ENCODE assay signal across 13 cellular contexts in the genomic region with DNA sequence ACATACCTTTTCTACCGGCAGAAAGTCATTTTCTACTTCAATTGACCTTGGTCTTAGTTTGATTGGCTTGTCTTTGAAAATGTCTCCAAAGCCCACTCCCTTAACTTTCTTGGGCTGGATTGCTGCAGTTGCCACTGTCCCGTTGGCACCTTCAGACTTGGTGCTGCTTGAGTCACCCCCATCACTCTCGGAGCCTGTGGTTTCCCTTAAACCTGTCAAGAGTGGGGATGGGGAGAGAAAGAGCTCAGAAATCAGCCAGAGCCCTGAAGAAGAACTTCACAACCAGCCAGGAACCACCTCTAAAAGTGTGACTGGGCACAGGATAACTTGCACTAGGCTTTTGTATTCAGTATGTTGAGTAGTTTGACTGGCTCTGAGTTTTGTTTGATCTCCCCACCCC.
DNase-seq lines count a peak whose midpoint lies in the region; ATAC-seq, FAIRE-seq and TF ChIP-seq lines count a peak whose summit lies in the region.
"Had no signal": no experiment of that assay in that cellular context is flagged by ENCODE, and none has a peak within 500 bp of the region (broad histone marks: within the 10 kb centered on the region; RNA-seq: fewer than 3 reads in every experiment).

No MANE protein-coding gene starts in this region.

- POLR2A ChIA-PET in A549 (lab: Yijun Ruan, JAX): no interaction called here
- POLR2A ChIA-PET in naive thymus-derived CD4-positive, alpha-beta T cell (lab: Charles Lee): no interaction called here

- no peaks in the 10 kb centered on the region for H3K9me3 ChIP-seq in A549
- H3K9me3 ChIP-seq in naive thymus-derived CD4-positive, alpha-beta T cell (ENCODE audit: control insufficient read depth in 2 of 3, low read length in 3 of 3): no peaks in the 10 kb centered on the region
- H3K9me3 ChIP-seq: gastroesophageal sphincter, right lobe of liver had no signal

- H3K4me1 ChIP-seq in A549: peaks cover 54% of the 10 kb centered on the region
- H3K4me1 ChIP-seq in naive thymus-derived CD4-positive, alpha-beta T cell (ENCODE audit: control insufficient read depth in 2 of 2, insufficient read depth in 2 of 2, low read length in 2 of 2): peaks cover 30 to 32% of the 10 kb centered on the region in 2 donors
- H3K4me1 ChIP-seq: gastroesophageal sphincter, right lobe of liver had no signal

- no peak for TF ChIP-seq CTCF in A549 (IDR thresholded peaks at IDR 0.05)

- TF ChIP-seq RAD21 in A549 (conservative IDR thresholded peaks at IDR 0.05 in 1 of 2, IDR thresholded peaks at IDR 0.05 in 1 of 2): no peak

- H3K4me3 Mint-ChIP-seq in naive thymus-derived CD4-positive, alpha-beta T cell: peak overlapping the region in 6 of 10 donors; percentile 15 to 85 (median 59)

- TF ChIP-seq EP300 in A549 (IDR thresholded peaks at IDR 0.05): no peak

- H3K36me3 ChIP-seq in naive thymus-derived CD4-positive, alpha-beta T cell (ENCODE audit: control insufficient read depth in 2 of 3, insufficient read depth in 3 of 3, low read length in 3 of 3): peaks cover 0 to 14% (median 4%) of the 10 kb centered on the region in 3 experiments
- H3K36me3 ChIP-seq: gastroesophageal sphincter, right lobe of liver had no signal

- peak overlapping the region; percentile 85 to 100 (median 98) for H3K27ac Mint-ChIP-seq in naive thymus-derived CD4-positive, alpha-beta T cell

- CTCF ChIA-PET in A549 (lab: Yijun Ruan, JAX): interaction anchor here (0.7 kb wide), 1 partner anchor 15 kb away, joined by 3 read pairs; no protein-coding TSS in a partner anchor
- CTCF ChIA-PET in naive thymus-derived CD4-positive, alpha-beta T cell (lab: Charles Lee): no interaction called here

- intact Hi-C loops in naive thymus-derived CD4-positive, alpha-beta T cell (cut with micrococcal nuclease): loop anchor here (1.0 to 10.0 kb wide), 11 partner anchors 17 to 1259 kb away; a partner anchor contains a TSS

- H3K4me2 ChIP-seq in A549: no peak overlapping the region; the same call in 2 of the 3 replicates

- no peak for FAIRE-seq in A549 (lab: Jason Lieb, UNC)
- FAIRE-seq in GM12891 (lab: Jason Lieb, UNC): no peak
- no peak for FAIRE-seq in frontal cortex (lab: Jason Lieb, UNC)
- FAIRE-seq: HepG2 had no signal

- peak overlapping the region; percentile 68 to 84; a peak in 5 of 6 replicates for H3K27ac ChIP-seq in A549
- H3K27ac ChIP-seq in naive thymus-derived CD4-positive, alpha-beta T cell (ENCODE audit: low read depth, low read length): peak overlapping the region; percentile 81
- H3K27ac ChIP-seq: C4-2B, right lobe of liver had no signal

- H3K4me1 Mint-ChIP-seq in naive thymus-derived CD4-positive, alpha-beta T cell: peaks cover 36 to 83% (median 77%) of the 10 kb centered on the region in 7 donors

- peaks cover 0 to 2% (median 0%) of the 10 kb centered on the region in 11 donors for H3K9me3 Mint-ChIP-seq in naive thymus-derived CD4-positive, alpha-beta T cell

- H3K27me3 Mint-ChIP-seq in naive thymus-derived CD4-positive, alpha-beta T cell: no peaks in the 10 kb centered on the region

- TF ChIP-seq POLR2A in A549 (IDR thresholded peaks at IDR 0.05; ENCODE audit: low read length) (no peak), GM12891 (IDR thresholded peaks at IDR 0.05; ENCODE audit: low read depth, low read length) (no peak)

- H3K4me3 ChIP-seq in A549: no peak overlapping the region
- H3K4me3 ChIP-seq in naive thymus-derived CD4-positive, alpha-beta T cell (ENCODE audit: low read length): no peak overlapping the region
- H3K4me3 ChIP-seq: gastroesophageal sphincter, right lobe of liver had no signal

- no peaks in the 10 kb centered on the region for H3K27me3 ChIP-seq in naive thymus-derived CD4-positive, alpha-beta T cell (ENCODE audit: control insufficient read depth in 2 of 2, insufficient read depth in 2 of 2, low read length in 2 of 2)
- H3K27me3 ChIP-seq: gastroesophageal sphincter, right lobe of liver had no signal

- ATAC-seq in A549: no peak
- ATAC-seq in naive thymus-derived CD4-positive, alpha-beta T cell: peak; percentile 20
- ATAC-seq: HepG2 had no signal

- no peak for DNase-seq in A549 (ENCODE audit: low read depth in 1 of 2, low spot score in 1 of 2)
- peak; percentile 64 for DNase-seq in M059J (ENCODE audit: low read depth)
- peak; percentile 4 for DNase-seq in activated effector memory CD4-positive, alpha-beta T cell treated with Interleukin-2 at 50 U/mL for 16 hours
- peak in 6 of 9 donors; percentile 1 to 37 (median 15) for DNase-seq in naive thymus-derived CD4-positive, alpha-beta T cell
- no peak for DNase-seq in GM12891 (ENCODE audit: insufficient read length, low spot score)
- DNase-seq in A172 (ENCODE audit: low spot score): no peak
- DNase-seq in frontal cortex (ENCODE audit: low spot score in 2 of 2): no peak
- no peak for DNase-seq in mesenteric fat pad (ENCODE audit: low spot score)
- DNase-seq: right lobe of liver, RPMI8226 had no signal

- H3K36me3 Mint-ChIP-seq in naive thymus-derived CD4-positive, alpha-beta T cell: peaks cover 5 to 35% (median 13%) of the 10 kb centered on the region in 5 donors

- 93% methylated on average over 3 of the region's 3 CpGs for WGBS in A549 (ENCODE audit: missing lambda C conversion rate)

TF ChIP-seq in A549, 52 proteins besides CTCF, POLR2A, EP300 and RAD21 (continues in another document):
- TF ChIP-seq ZSCAN20 (CRISPR knock-in tag; IDR thresholded peaks at IDR 0.05) (no peak), ZC3H11A (IDR thresholded peaks at IDR 0.05) (no peak), MAFK (IDR thresholded peaks at IDR 0.05; ENCODE audit: partially characterized antibody) (no peak), EHMT2 (IDR thresholded peaks at IDR 0.05; ENCODE audit: low read depth) (no peak), SREBF2 (IDR thresholded peaks at IDR 0.05) (no peak), NPAS2 (CRISPR knock-in tag; IDR thresholded peaks at IDR 0.05; ENCODE audit: borderline replicate concordance) (no peak), EHF (CRISPR knock-in tag; IDR thresholded peaks at IDR 0.05) (no peak), HOXB5 (CRISPR knock-in tag; IDR thresholded peaks at IDR 0.05) (no peak)
- TF ChIP-seq, protein P1, sequence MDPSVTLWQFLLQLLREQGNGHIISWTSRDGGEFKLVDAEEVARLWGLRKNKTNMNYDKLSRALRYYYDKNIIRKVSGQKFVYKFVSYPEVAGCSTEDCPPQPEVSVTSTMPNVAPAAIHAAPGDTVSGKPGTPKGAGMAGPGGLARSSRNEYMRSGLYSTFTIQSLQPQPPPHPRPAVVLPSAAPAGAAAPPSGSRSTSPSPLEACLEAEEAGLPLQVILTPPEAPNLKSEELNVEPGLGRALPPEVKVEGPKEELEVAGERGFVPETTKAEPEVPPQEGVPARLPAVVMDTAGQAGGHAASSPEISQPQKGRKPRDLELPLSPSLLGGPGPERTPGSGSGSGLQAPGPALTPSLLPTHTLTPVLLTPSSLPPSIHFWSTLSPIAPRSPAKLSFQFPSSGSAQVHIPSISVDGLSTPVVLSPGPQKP (IDR thresholded peaks at IDR 0.05; ENCODE audit: low read depth, low read length): no peak
- TF ChIP-seq, protein P2, sequence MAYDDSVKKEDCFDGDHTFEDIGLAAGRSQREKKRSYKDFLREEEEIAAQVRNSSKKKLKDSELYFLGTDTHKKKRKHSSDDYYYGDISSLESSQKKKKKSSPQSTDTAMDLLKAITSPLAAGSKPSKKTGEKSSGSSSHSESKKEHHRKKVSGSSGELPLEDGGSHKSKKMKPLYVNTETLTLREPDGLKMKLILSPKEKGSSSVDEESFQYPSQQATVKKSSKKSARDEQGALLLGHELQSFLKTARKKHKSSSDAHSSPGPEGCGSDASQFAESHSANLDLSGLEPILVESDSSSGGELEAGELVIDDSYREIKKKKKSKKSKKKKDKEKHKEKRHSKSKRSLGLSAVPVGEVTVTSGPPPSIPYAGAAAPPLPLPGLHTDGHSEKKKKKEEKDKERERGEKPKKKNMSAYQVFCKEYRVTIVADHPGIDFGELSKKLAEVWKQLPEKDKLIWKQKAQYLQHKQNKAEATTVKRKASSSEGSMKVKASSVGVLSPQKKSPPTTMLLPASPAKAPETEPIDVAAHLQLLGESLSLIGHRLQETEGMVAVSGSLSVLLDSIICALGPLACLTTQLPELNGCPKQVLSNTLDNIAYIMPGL (CRISPR knock-in tag; IDR thresholded peaks at IDR 0.05; ENCODE audit: borderline replicate concordance): no peak

TF ChIP-seq in GM12891, 5 proteins besides CTCF, POLR2A, EP300 and RAD21:
- TF ChIP-seq SPI1 (IDR thresholded peaks at IDR 0.05; ENCODE audit: low read depth, low read length) (no peak), POU2F2 (IDR thresholded peaks at IDR 0.05; ENCODE audit: low read depth, low read length) (no peak), TAF1 (IDR thresholded peaks at IDR 0.05; ENCODE audit: low read depth, low read length) (no peak), POLR2AphosphoS5 (IDR thresholded peaks at IDR 0.05; ENCODE audit: low read depth, low read length) (no peak), PAX5 (IDR thresholded peaks at IDR 0.05; ENCODE audit: insufficient read depth, low read length, severe bottlenecking) (no peak)

Comparison
In these comparisons a context has a peak if more than half of its experiments do, and no peak if none do; other contexts are left out.
1. DNase-seq: peak in M059J (single experiment), activated effector memory CD4-positive, alpha-beta T cell treated with Interleukin-2 at 50 U/mL for 16 hours (single experiment) and naive thymus-derived CD4-positive, alpha-beta T cell (6 of 9); none in A549 (0 of 2), GM12891 (single experiment), A172 (single experiment), frontal cortex (0 of 2) and mesenteric fat pad (single experiment).